Comparison of ENCODE assay signal across 8 cellular contexts in genomic region chr3:152474585-152474984, GRCh38.
DNase-seq lines count a peak whose midpoint lies in the region; ATAC-seq and TF ChIP-seq lines count a peak whose summit lies in the region.

No MANE protein-coding gene starts in this region.

- H3K27ac Mint-ChIP-seq in endothelial cell (ENCODE audit: unreplicated experiment) = no peak overlapping the region
- H3K27ac Mint-ChIP-seq in neural crest cell (ENCODE audit: unreplicated experiment) = no peak overlapping the region
- no peak overlapping the region for H3K27ac Mint-ChIP-seq in natural killer cell

- no peak overlapping the region for H3K4me2 ChIP-seq in OCI-LY1 (ENCODE audit: low read length)

- H3K27me3 Mint-ChIP-seq in endothelial cell (ENCODE audit: unreplicated experiment) = peaks cover 4% of the 10 kb centered on the region
- H3K27me3 Mint-ChIP-seq in neural crest cell (ENCODE audit: low read depth) = no peaks in the 10 kb centered on the region
- H3K27me3 Mint-ChIP-seq in natural killer cell (ENCODE audit: low read depth in 2 of 2) = no peaks in the 10 kb centered on the region

- peaks cover 4% of the 10 kb centered on the region for H3K4me1 ChIP-seq in OCI-LY1 (ENCODE audit: insufficient read depth, low read length, severe bottlenecking)

- H4K20me1 ChIP-seq in OCI-LY1 (ENCODE audit: insufficient read depth, low read length) = no peaks in the 10 kb centered on the region

- H3K4me1 Mint-ChIP-seq in endothelial cell (ENCODE audit: unreplicated experiment) (peaks cover 4% of the 10 kb centered on the region), neural crest cell (peaks cover 4% of the 10 kb centered on the region), natural killer cell (peaks cover 8 to 16% of the 10 kb centered on the region in 2 donors)

- TF ChIP-seq CTCF in OCI-LY1 (IDR thresholded peaks at IDR 0.05; ENCODE audit: low read length) = peak; percentile 76
- peak; percentile 40 for TF ChIP-seq CTCF in endothelial cell (IDR thresholded peaks at IDR 0.05; ENCODE audit: unreplicated experiment)
- TF ChIP-seq CTCF in neural crest cell (conservative IDR thresholded peaks at IDR 0.05) = peak; percentile 66
- TF ChIP-seq CTCF in natural killer cell (IDR thresholded peaks at IDR 0.05) = no peak

- H3K36me3 Mint-ChIP-seq in endothelial cell (ENCODE audit: low read depth, unreplicated experiment) (no peaks in the 10 kb centered on the region), neural crest cell (ENCODE audit: low read depth) (no peaks in the 10 kb centered on the region), natural killer cell (no peaks in the 10 kb centered on the region)

- no peaks in the 10 kb centered on the region for H3K27me3 ChIP-seq in OCI-LY1 (ENCODE audit: insufficient read depth, low read length)

- no peak overlapping the region for H3K27ac ChIP-seq in OCI-LY1 (ENCODE audit: low read depth, low read length, poor library complexity, severe bottlenecking)

- peak; percentile 85 to 92 for DNase-seq in AML-193 (lab: John Stamatoyannopoulos, UW)
- DNase-seq in endothelial cell (ENCODE audit: low spot score) = peak; percentile 43
- no peak for DNase-seq in neural crest cell (ENCODE audit: low read depth, low spot score)
- DNase-seq in natural killer cell = no peak
- DNase-seq in activated effector memory CD4-positive, alpha-beta T cell treated with anti-CD3 and anti-CD28 coated beads, Interleukin-2, amount 50 U/mL, for 16 hours = no peak

- intact Hi-C loops in natural killer cell (cut with micrococcal nuclease) = no loop called here

- no peaks in the 10 kb centered on the region for H3K9me2 ChIP-seq in OCI-LY1 (ENCODE audit: low read depth, low read length)

- H3K4me3 Mint-ChIP-seq in endothelial cell (ENCODE audit: unreplicated experiment) = no peak overlapping the region
- H3K4me3 Mint-ChIP-seq in neural crest cell = no peak overlapping the region
- no peak overlapping the region for H3K4me3 Mint-ChIP-seq in natural killer cell

- H3K9me3 Mint-ChIP-seq in endothelial cell (ENCODE audit: unreplicated experiment) (no peaks in the 10 kb centered on the region), neural crest cell (peaks cover 3% of the 10 kb centered on the region), natural killer cell (no peaks in the 10 kb centered on the region)

- peaks cover 9% of the 10 kb centered on the region for H3F3A ChIP-seq in OCI-LY1 (ENCODE audit: insufficient read depth, low read length)

- H3K36me3 ChIP-seq in OCI-LY1 (ENCODE audit: insufficient read depth, low read length) = no peaks in the 10 kb centered on the region

- no peak overlapping the region for H3K9ac ChIP-seq in OCI-LY1 (ENCODE audit: low read length)

- H3K4me3 ChIP-seq in OCI-LY1 (ENCODE audit: low read depth, low read length, poor library complexity, severe bottlenecking) = no peak overlapping the region

- no peaks in the 10 kb centered on the region for H3K9me3 ChIP-seq in OCI-LY1 (ENCODE audit: low read length)

- H2AFZ ChIP-seq in OCI-LY1 (ENCODE audit: low read length) = no peak overlapping the region

- ATAC-seq in GM18517 (IDR thresholded peaks at IDR 0.05; ENCODE audit: unreplicated experiment) (peak; percentile 54), HG03108 (IDR thresholded peaks at IDR 0.05; ENCODE audit: unreplicated experiment) (peak; percentile 57), natural killer cell (no peak)

- H3K79me2 ChIP-seq in OCI-LY1 (ENCODE audit: insufficient read depth, low read length) = no peaks in the 10 kb centered on the region

Comparison
In these comparisons a context has a peak if more than half of its experiments do, and no peak if none do; other contexts are left out.
1. DNase-seq: peak in AML-193 (2 of 2) and endothelial cell (single experiment); none in neural crest cell (single experiment), natural killer cell (single experiment) and activated effector memory CD4-positive, alpha-beta T cell treated with anti-CD3 and anti-CD28 coated beads, Interleukin-2, amount 50 U/mL, for 16 hours (single experiment).
2. ATAC-seq: peak in GM18517 (single experiment) and HG03108 (single experiment); none in natural killer cell (0 of 3).